In genomic region chr3:54720604-54721003, GRCh38 we compare ENCODE assay signal across 18 cellular contexts.
DNase-seq lines count a peak whose midpoint lies in the region; ATAC-seq, FAIRE-seq and TF ChIP-seq lines count a peak whose summit lies in the region.
"Had no signal": no experiment of that assay in that cellular context is flagged by ENCODE, and none has a peak within 500 bp of the region (broad histone marks: within the 10 kb centered on the region; RNA-seq: fewer than 3 reads in every experiment).

No MANE protein-coding gene starts in this region.

- CTCF ChIA-PET in HepG2 (lab: Yijun Ruan, JAX; ENCODE audit: low intra/inter-chr PET ratio, low total read pairs) = no interaction called here
- CTCF ChIA-PET in K562 (lab: Yijun Ruan, JAX; ENCODE audit: low intra/inter-chr PET ratio) = no interaction called here

- BruUV-seq in HepG2 (replicated peaks; lab: Mats Ljungman, UMichigan) = no TSS peak
- no TSS peak for BruUV-seq in K562 (replicated peaks; lab: Mats Ljungman, UMichigan)

- H3K9ac ChIP-seq in HepG2 (ENCODE audit: insufficient read depth, low read depth, low read length) (no peak overlapping the region), K562 (ENCODE audit: insufficient read depth in 1 of 2, low read depth in 2 of 2, low read length in 2 of 2) (no peak overlapping the region)
- H3K9ac ChIP-seq: BLaER1 treated with 17β-estradiol and CSF1 and Interleukin-3, amounts not matched to agents 10 nM and 100 nM had no signal

- H3K9me1 ChIP-seq in K562 (ENCODE audit: control insufficient read depth, insufficient read depth, low read length) = no peaks in the 10 kb centered on the region

- H3K4me2 ChIP-seq in HepG2 (ENCODE audit: low read depth, low read length) = no peak overlapping the region
- H3K4me2 ChIP-seq in K562 (ENCODE audit: insufficient read depth, low read length) = no peak overlapping the region
- H3K4me2 ChIP-seq: A549; BLaER1 treated with 17β-estradiol and CSF1 and Interleukin-3, amounts not matched to agents 10 nM and 100 nM had no signal

- TF ChIP-seq EP300 in HepG2 (IDR thresholded peaks at IDR 0.05; ENCODE audit: low read depth in 2 of 2, low read length in 2 of 2) (no peak), HepG2 (CRISPR knock-in tag; IDR thresholded peaks at IDR 0.05; ENCODE audit: borderline replicate concordance) (no peak), K562 (IDR thresholded peaks at IDR 0.05; ENCODE audit: low read length) (no peak)

- in situ Hi-C loops in HepG2 (cut with HindIII; ENCODE audit: extremely low pct_ligation_motif_present, low pct_unique_long_range_greater_than_20kb) = no loop called here
- in situ Hi-C loops in K562 (cut with MboI) = no loop called here

- H3K27ac ChIP-seq in HepG2 (ENCODE audit: extremely low read length, insufficient read depth, low read length) (no peak overlapping the region), right lobe of liver (no peak overlapping the region), K562 (ENCODE audit: extremely low read depth, low read depth, low read length) (no peak overlapping the region)
- H3K27ac ChIP-seq: 22Rv1; A549; BLaER1 treated with 17β-estradiol and CSF1 and Interleukin-3, amounts not matched to agents 10 nM and 100 nM; C4-2B had no signal

- no peak for TF ChIP-seq POLR2A in HepG2 (IDR thresholded peaks at IDR 0.05; ENCODE audit: insufficient read depth in 1 of 2, low read depth in 2 of 2, low read length in 2 of 2)
- TF ChIP-seq POLR2A in right lobe of liver (IDR thresholded peaks at IDR 0.05) = no peak
- no peak for TF ChIP-seq POLR2A in K562 (conservative IDR thresholded peaks at IDR 0.05)

- H3K36me3 ChIP-seq in HepG2 (replicated peaks in 1 of 2; ENCODE audit: control insufficient read depth in 1 of 2, insufficient read depth in 2 of 2, low read length in 2 of 2) (no peaks in the 10 kb centered on the region), right lobe of liver (no peaks in the 10 kb centered on the region), K562 (ENCODE audit: control insufficient read depth, insufficient read depth, low read length) (no peaks in the 10 kb centered on the region)
- H3K36me3 ChIP-seq: BLaER1 treated with 17β-estradiol and CSF1 and Interleukin-3, amounts not matched to agents 10 nM and 100 nM had no signal

- H3K9me3 ChIP-seq in HepG2 (ENCODE audit: low read length) (no peaks in the 10 kb centered on the region), right lobe of liver (no peaks in the 10 kb centered on the region), K562 (replicated peaks; ENCODE audit: control insufficient read depth, insufficient read depth, low read depth, low read length) (no peaks in the 10 kb centered on the region)
- H3K9me3 ChIP-seq: A549, Caco-2 had no signal

- TF ChIP-seq RAD21 in HepG2 (CRISPR knock-in tag; IDR thresholded peaks at IDR 0.05) (no peak), K562 (CRISPR knock-in tag; conservative IDR thresholded peaks at IDR 0.05 in 1 of 2, IDR thresholded peaks at IDR 0.05 in 1 of 2) (no peak)

- TF ChIP-seq CTCF in HepG2 (CRISPR knock-in tag; IDR thresholded peaks at IDR 0.05) = no peak
- TF ChIP-seq CTCF in right lobe of liver (IDR thresholded peaks at IDR 0.05) = no peak
- TF ChIP-seq CTCF in K562 (IDR thresholded peaks at IDR 0.05 in 2 of 3, conservative IDR thresholded peaks at IDR 0.05 in 1 of 3; ENCODE audit: insufficient read depth in 2 of 3, low read depth in 1 of 3, low read length in 3 of 3) = no peak

- POLR2A ChIA-PET in HepG2 (lab: Yijun Ruan, JAX) (no interaction called here), K562 (lab: Yijun Ruan, JAX) (no interaction called here)

- H3K4me3 ChIP-seq in HepG2 (replicated peaks in 1 of 3; ENCODE audit: insufficient read depth in 1 of 3, low read depth in 2 of 3, low read length in 3 of 3) (no peak overlapping the region), right lobe of liver (no peak overlapping the region), K562 (no peak overlapping the region)
- H3K4me3 ChIP-seq: A549; BLaER1 treated with 17β-estradiol and CSF1 and Interleukin-3, amounts not matched to agents 10 nM and 100 nM had no signal

- no peak for ATAC-seq in HepG2
- ATAC-seq in right lobe of liver = no peak
- ATAC-seq in K562 = no peak
- ATAC-seq: A549; CD8-positive, alpha-beta T cell had no signal

- intact Hi-C loops in HepG2 (cut with micrococcal nuclease; ENCODE audit: unreplicated experiment) = no loop called here
- intact Hi-C loops in right lobe of liver (cut with DNase I) = no loop called here
- intact Hi-C loops in K562 (cut with micrococcal nuclease) = no loop called here

- FAIRE-seq in HepG2 (lab: Jason Lieb, UNC) = no peak
- FAIRE-seq in K562 (lab: Jason Lieb, UNC) = no peak
- peak; percentile 6 for FAIRE-seq in frontal cortex (lab: Jason Lieb, UNC)
- FAIRE-seq: A549, GM12891, GM19239 had no signal

- H4K20me1 ChIP-seq in HepG2 (ENCODE audit: insufficient read depth, low read length) (no peaks in the 10 kb centered on the region), K562 (replicated peaks; ENCODE audit: control insufficient read depth, insufficient read depth, low read length) (no peaks in the 10 kb centered on the region)
- H4K20me1 ChIP-seq: BLaER1 treated with 17β-estradiol and CSF1 and Interleukin-3, amounts not matched to agents 10 nM and 100 nM had no signal

- WGBS in HepG2 (ENCODE audit: low lambda C conversion rate) = 2% methylated on average over 1 of the region's 1 CpG
- 50% methylated on average over 1 of the region's 1 CpG for WGBS in right lobe of liver (ENCODE audit: insufficient coverage, low coverage, low lambda C conversion rate, missing lambda C conversion rate)
- 0% methylated on average over 1 of the region's 1 CpG for WGBS in K562 (ENCODE audit: insufficient coverage, low coverage, missing lambda C conversion rate)

- DNase-seq in HepG2 (ENCODE audit: low spot score) (no peak), right lobe of liver (no peak), K562 (ENCODE audit: extremely low read depth in 1 of 4, low spot score in 3 of 4) (no peak), frontal cortex (ENCODE audit: low spot score in 2 of 2) (no peak), NCI-H526 treated with DMSO at 0.1 percent for 48 hours (lab: John Stamatoyannopoulos, UW) (no peak)
- DNase-seq in stimulated activated CD4-positive, alpha-beta T cell treated with anti-CD3 and anti-CD28 coated beads, Interleukin-12 subunit alpha, Interleukin-12 subunit beta, amount 100 ng/mL, for 4 hours = no peak
- DNase-seq: AML-193; Caco-2; CD4-positive, alpha-beta T cell; CD8-positive, alpha-beta T cell; DMS79 treated with DMSO at 0.1 percent for 48 hours; GF-D8 had no signal

- H3K4me1 ChIP-seq in HepG2 (ENCODE audit: insufficient read depth, low read length) (no peaks in the 10 kb centered on the region), right lobe of liver (no peaks in the 10 kb centered on the region), K562 (replicated peaks in 1 of 2; ENCODE audit: control insufficient read depth in 2 of 2, insufficient read depth in 2 of 2, low read length in 2 of 2) (no peaks in the 10 kb centered on the region)
- H3K4me1 ChIP-seq: A549; BLaER1 treated with 17β-estradiol and CSF1 and Interleukin-3, amounts not matched to agents 10 nM and 100 nM; Caco-2 had no signal

- no peak overlapping the region for H2AFZ ChIP-seq in HepG2 (ENCODE audit: low read length)
- H2AFZ ChIP-seq in K562 (ENCODE audit: low read depth, low read length) = no peak overlapping the region

- H3K79me2 ChIP-seq in HepG2 (ENCODE audit: insufficient read depth, low read length) = no peaks in the 10 kb centered on the region
- H3K79me2 ChIP-seq in K562 (ENCODE audit: control insufficient read depth, insufficient read depth, low read length) = no peaks in the 10 kb centered on the region

- H3K27me3 ChIP-seq in HepG2 (ENCODE audit: control insufficient read depth in 1 of 2, insufficient read depth in 2 of 2, low read length in 2 of 2) (no peaks in the 10 kb centered on the region), right lobe of liver (no peaks in the 10 kb centered on the region), K562 (ENCODE audit: control insufficient read depth in 2 of 2, insufficient read depth in 2 of 2, low read length in 2 of 2) (0 out of 5 replicates have a peak, but pooled peaks cover 0 to 4% of the 10 kb centered on the region in 2 experiments)
- H3K27me3 ChIP-seq: BLaER1 treated with 17β-estradiol and CSF1 and Interleukin-3, amounts not matched to agents 10 nM and 100 nM had no signal

TF ChIP-seq in HepG2, 621 proteins besides CTCF, POLR2A, EP300 and RAD21 (continues in another document):
- TF ChIP-seq EEA1 (CRISPR knock-in tag; IDR thresholded peaks at IDR 0.05; ENCODE audit: borderline replicate concordance) = no peak
- TF ChIP-seq SP5 (CRISPR knock-in tag; IDR thresholded peaks at IDR 0.05; ENCODE audit: borderline replicate concordance, low read depth) = no peak
- peak in 1 of 2 experiments; percentile 52; a peak in 3 of 4 replicates for TF ChIP-seq MAFK (conservative IDR thresholded peaks at IDR 0.05 in 1 of 2, IDR thresholded peaks at IDR 0.05 in 1 of 2; ENCODE audit: low read length in 2 of 2)
- TF ChIP-seq CC2D1A (CRISPR knock-in tag; IDR thresholded peaks at IDR 0.05) = no peak
- no peak for TF ChIP-seq ZNF121 (CRISPR knock-in tag; IDR thresholded peaks at IDR 0.05)
- TF ChIP-seq MAFF (IDR thresholded peaks at IDR 0.05; ENCODE audit: low read depth, low read length) = peak; percentile 51; the same call in 1 of the 2 replicates
- no peak for TF ChIP-seq ZNF776 (CRISPR knock-in tag; IDR thresholded peaks at IDR 0.05)
- TF ChIP-seq PHF5A (CRISPR knock-in tag; IDR thresholded peaks at IDR 0.05; ENCODE audit: low read depth, unreplicated experiment) = no peak
- TF ChIP-seq ESRRA (CRISPR knock-in tag; IDR thresholded peaks at IDR 0.05; ENCODE audit: low read depth) = no peak

TF ChIP-seq in K562, 482 proteins besides CTCF, POLR2A, EP300 and RAD21 (continues in another document):
- TF ChIP-seq THRB (CRISPR knock-in tag; conservative IDR thresholded peaks at IDR 0.05) (no peak), DNMT1 (IDR thresholded peaks at IDR 0.05) (no peak)

Comparison
In these comparisons a context has a peak if more than half of its experiments do, and no peak if none do; other contexts are left out.
1. Of the 241 proteins assayed by ChIP-seq in both HepG2 and K562: peak only in HepG2: MAFF; only in K562: none; in both: none; in neither: 239; mixed calls (peak in some experiments, not most) for 1.